10 cellular contexts compared by ENCODE assay signal in the genomic region with DNA sequence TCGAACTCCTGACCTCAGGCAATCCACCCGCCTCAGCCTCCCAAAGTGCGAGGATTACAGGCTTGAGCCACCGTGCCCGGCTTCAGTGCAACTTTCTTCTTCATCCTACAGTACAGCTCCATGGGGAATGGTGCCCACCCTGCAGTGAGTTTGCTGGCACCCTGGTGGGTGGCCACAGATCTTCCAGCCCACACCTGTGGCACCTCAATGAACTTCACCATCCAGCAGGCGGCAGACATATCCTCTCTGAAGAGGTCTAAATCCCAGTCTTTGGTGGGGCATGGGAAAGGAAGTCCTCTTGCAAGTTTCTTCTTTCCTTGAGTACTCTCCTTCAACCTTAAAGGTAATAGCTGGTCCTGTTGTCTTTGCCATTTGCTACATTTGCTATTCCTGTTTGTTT. TPM values are rescaled to one million over a fixed set of nuclear protein-coding genes. Genes with fewer than 3 reads are reported as not detected.
A peak's percentile ranks its signal among the peaks of the same experiment; 100 is the strongest.
DNase-seq lines count a peak whose midpoint lies in the region; ATAC-seq and TF ChIP-seq lines count a peak whose summit lies in the region.
"Had no signal": no experiment of that assay in that cellular context is flagged by ENCODE, and none has a peak within 500 bp of the region (broad histone marks: within the 10 kb centered on the region; RNA-seq: fewer than 3 reads in every experiment).

No MANE protein-coding gene starts in this region.

- H3K23me2 ChIP-seq in H9 (ENCODE audit: insufficient read length, low read depth, low read length, poor library complexity, severe bottlenecking): no peaks in the 10 kb centered on the region

- no peak overlapping the region for H3K4me2 ChIP-seq in H9 (ENCODE audit: insufficient read depth, insufficient read length, low read length)

- no peak overlapping the region for H3K9ac ChIP-seq in H9 (ENCODE audit: extremely low read depth, insufficient read length, low read length)

- H4K5ac ChIP-seq in H9 (ENCODE audit: insufficient read length, low read depth, low read length): no peak overlapping the region

- no peak overlapping the region for H2BK5ac ChIP-seq in H9 (ENCODE audit: insufficient read length, low read length)

- no peak for TF ChIP-seq POLR2A in uterus (IDR thresholded peaks at IDR 0.05)

- no peak overlapping the region for H4K8ac ChIP-seq in H9 (replicated peaks; ENCODE audit: insufficient read length, low read depth, low read length)

- H2AK5ac ChIP-seq in H9 (ENCODE audit: insufficient read length, low read length): no peak overlapping the region

- H3K4ac ChIP-seq in H9 (ENCODE audit: low read depth, low read length): no peak overlapping the region

- no peak overlapping the region for H4K91ac ChIP-seq in H9 (ENCODE audit: insufficient read length, low read depth, low read length)

- no peak overlapping the region for H3K56ac ChIP-seq in H9 (ENCODE audit: insufficient read length, low read depth, low read length)

- H3K36me3 ChIP-seq in Caco-2 (ENCODE audit: control insufficient read depth, insufficient read depth, low read length) (no peaks in the 10 kb centered on the region), uterus (no peaks in the 10 kb centered on the region)
- H3K36me3 ChIP-seq: gastrocnemius medialis had no signal

- TF ChIP-seq CTCF in Caco-2 (IDR thresholded peaks at IDR 0.05; ENCODE audit: insufficient read depth in 1 of 2, low read depth in 1 of 2, low read length in 1 of 2, severe bottlenecking in 1 of 2, unreplicated experiment in 1 of 2) (no peak), H9 (conservative IDR thresholded peaks at IDR 0.05) (peak; percentile 31; the same call in 2 of the 3 replicates), uterus (IDR thresholded peaks at IDR 0.05) (no peak)
- TF ChIP-seq CTCF in activated CD8-positive, alpha-beta T cell treated with anti-CD3 and anti-CD28 coated beads for 36 hours (IDR thresholded peaks at IDR 0.05): no peak

- no TSS peak for BruUV-seq in Caco-2 (replicated peaks; lab: Mats Ljungman, UMichigan)

- POLR2A ChIA-PET in Caco-2 (lab: Charles Lee): interaction anchor here (0.6 kb wide), 1 partner anchor 289 kb away, joined by 3 read pairs; no protein-coding TSS in a partner anchor
- POLR2A ChIA-PET in activated CD8-positive, alpha-beta T cell treated with anti-CD3 and anti-CD28 coated beads for 36 hours (lab: Charles Lee): interaction anchor here (1.5 kb wide), 1 partner anchor 18 kb away, joined by 7 read pairs; a partner anchor contains a TSS

- H3K4me1 ChIP-seq in Caco-2: no peaks in the 10 kb centered on the region
- H3K4me1 ChIP-seq in H9 (ENCODE audit: insufficient read depth, low read length): no peaks in the 10 kb centered on the region
- no peaks in the 10 kb centered on the region for H3K4me1 ChIP-seq in uterus

- H3K4me3 Mint-ChIP-seq in Caco-2 (ENCODE audit: unreplicated experiment) (peak overlapping the region; percentile 65), H9 (peak overlapping the region; percentile 70 to 74; a peak in 4 of 5 replicates), memory B cell (peak overlapping the region; percentile 85)
- H3K4me3 Mint-ChIP-seq in activated CD8-positive, alpha-beta T cell treated with anti-CD3 and anti-CD28 coated beads for 36 hours: peak overlapping the region; percentile 67

- H3K27me3 Mint-ChIP-seq in Caco-2 (ENCODE audit: insufficient read depth, unreplicated experiment) (no peaks in the 10 kb centered on the region), H9 (ENCODE audit: low read depth) (no peaks in the 10 kb centered on the region), memory B cell (peaks cover 7% of the 10 kb centered on the region)
- peaks cover 5% of the 10 kb centered on the region for H3K27me3 Mint-ChIP-seq in activated CD8-positive, alpha-beta T cell treated with anti-CD3 and anti-CD28 coated beads for 36 hours

- H3K36me3 Mint-ChIP-seq in Caco-2 (ENCODE audit: insufficient read depth, unreplicated experiment) (no peaks in the 10 kb centered on the region), H9 (ENCODE audit: insufficient read depth in 1 of 3, low read depth in 3 of 3) (no peaks in the 10 kb centered on the region), memory B cell (no peaks in the 10 kb centered on the region)
- H3K36me3 Mint-ChIP-seq in activated CD8-positive, alpha-beta T cell treated with anti-CD3 and anti-CD28 coated beads for 36 hours (ENCODE audit: low read depth): no peaks in the 10 kb centered on the region

- no peak overlapping the region for H3T11ph ChIP-seq in H9 (ENCODE audit: low read length)

- no peak overlapping the region for H2AFZ ChIP-seq in H9 (ENCODE audit: low read length)

- no CpG with 5 or more reads among the region's 6 CpGs for WGBS in H9 (ENCODE audit: extremely low coverage, insufficient read length, low lambda C conversion rate)

- no peak overlapping the region for H2BK20ac ChIP-seq in H9 (ENCODE audit: low read depth, low read length, poor library complexity, severe bottlenecking)

- H3K14ac ChIP-seq in H9 (ENCODE audit: insufficient read depth, low read length): no peak overlapping the region

- H2BK15ac ChIP-seq in H9 (ENCODE audit: low read depth, low read length): no peak overlapping the region

- H3K23ac ChIP-seq in H9 (ENCODE audit: insufficient read length, low read depth, low read length): no peak overlapping the region

- peak overlapping the region; percentile 44 for H3K18ac ChIP-seq in H9 (ENCODE audit: insufficient read length, low read depth, low read length)

- H3K27ac Mint-ChIP-seq in Caco-2 (ENCODE audit: unreplicated experiment): no peak overlapping the region
- no peak overlapping the region for H3K27ac Mint-ChIP-seq in H9
- H3K27ac Mint-ChIP-seq in activated CD8-positive, alpha-beta T cell treated with anti-CD3 and anti-CD28 coated beads for 36 hours: no peak overlapping the region
- peak overlapping the region; percentile 10 for H3K27ac Mint-ChIP-seq in memory B cell

- intact Hi-C loops in Caco-2 (cut with micrococcal nuclease; ENCODE audit: unreplicated experiment) (loop anchor here (10.0 kb wide), 1 partner anchor 94 kb away; no protein-coding TSS in a partner anchor), posterior cingulate gyrus (cut with DNase I) (loop anchor here (2.0 to 10.0 kb wide), 2 partner anchors 104 to 252 kb away; no protein-coding TSS in a partner anchor), uterus (cut with DNase I; ENCODE audit: low total_unique reads) (no loop called here)
- intact Hi-C loops in activated CD8-positive, alpha-beta T cell treated with anti-CD3 and anti-CD28 coated beads for 36 hours (cut with micrococcal nuclease): no loop called here

- no peak overlapping the region for H2BK120ac ChIP-seq in H9 (ENCODE audit: low read depth, low read length, poor library complexity, severe bottlenecking)

- H3K9me3 Mint-ChIP-seq in Caco-2 (ENCODE audit: unreplicated experiment) (no peaks in the 10 kb centered on the region), H9 (no peaks in the 10 kb centered on the region), memory B cell (no peaks in the 10 kb centered on the region)
- H3K9me3 Mint-ChIP-seq in activated CD8-positive, alpha-beta T cell treated with anti-CD3 and anti-CD28 coated beads for 36 hours: no peaks in the 10 kb centered on the region

- H3K27me3 ChIP-seq in Caco-2 (replicated peaks; ENCODE audit: control insufficient read depth, insufficient read depth, low read length) (no peaks in the 10 kb centered on the region), H9 (ENCODE audit: insufficient read depth, low read length) (no peaks in the 10 kb centered on the region), uterus (no peaks in the 10 kb centered on the region)
- H3K27me3 ChIP-seq: gastrocnemius medialis had no signal

- H3K27ac ChIP-seq in H9 (ENCODE audit: insufficient read length, low read depth, low read length) (no peak overlapping the region), uterus (no peak overlapping the region)

- no peaks in the 10 kb centered on the region for H3K79me2 ChIP-seq in H9 (ENCODE audit: insufficient read depth, low read length)

- DNase-seq in Caco-2 (no peak), H9 (peak; percentile 43), memory B cell (ENCODE audit: low spot score in 2 of 2) (no peak), hepatic stellate cell (ENCODE audit: low spot score) (no peak), posterior cingulate gyrus (no peak), uterus (no peak), cerebellum (ENCODE audit: low spot score) (no peak)
- DNase-seq in activated CD8-positive, alpha-beta T cell treated with anti-CD3 and anti-CD28 coated beads for 36 hours: no peak

- H3K9me3 ChIP-seq in Caco-2 (no peaks in the 10 kb centered on the region), H9 (ENCODE audit: control insufficient read depth, low read depth, low read length) (no peaks in the 10 kb centered on the region), uterus (no peaks in the 10 kb centered on the region)
- H3K9me3 ChIP-seq: gastrocnemius medialis, mucosa of descending colon had no signal

- no peak overlapping the region for H3K4me3 ChIP-seq in Caco-2 (ENCODE audit: low read depth, low read length)
- H3K4me3 ChIP-seq in uterus: no peak overlapping the region
- H3K4me3 ChIP-seq: mucosa of descending colon had no signal

- H3K4me1 Mint-ChIP-seq in Caco-2 (ENCODE audit: low read depth, unreplicated experiment) (peaks cover 6% of the 10 kb centered on the region), H9 (peaks cover 0 to 5% of the 10 kb centered on the region in 2 experiments), memory B cell (peaks cover 6% of the 10 kb centered on the region)
- H3K4me1 Mint-ChIP-seq in activated CD8-positive, alpha-beta T cell treated with anti-CD3 and anti-CD28 coated beads for 36 hours (ENCODE audit: low read depth): peaks cover 2% of the 10 kb centered on the region

- no peaks in the 10 kb centered on the region for H3K79me1 ChIP-seq in H9 (ENCODE audit: insufficient read depth, low read depth, low read length, poor library complexity, severe bottlenecking)

- H2BK12ac ChIP-seq in H9 (ENCODE audit: insufficient read length, low read depth, low read length): no peak overlapping the region

- CTCF ChIA-PET in Caco-2 (lab: Charles Lee): interaction anchor here (0.6 to 1.2 kb wide), 17 partner anchors 15 to 1705 kb away, joined by 3 to 9 read pairs (median 5); no protein-coding TSS in a partner anchor
- CTCF ChIA-PET in activated CD8-positive, alpha-beta T cell treated with anti-CD3 and anti-CD28 coated beads for 36 hours (lab: Charles Lee): interaction anchor here (0.8 to 3.6 kb wide), 27 partner anchors 10 to 354 kb away, joined by 3 to 33 read pairs (median 4); a partner anchor contains a TSS

- no peaks in the 10 kb centered on the region for H4K20me1 ChIP-seq in H9 (ENCODE audit: control insufficient read depth, insufficient read depth, insufficient read length)

- ATAC-seq in activated CD8-positive, alpha-beta T cell treated with anti-CD3 and anti-CD28 coated beads for 36 hours: no peak
- no peak for ATAC-seq in memory B cell (ENCODE audit: low read depth)

RNA-seq across cellular contexts. Expression of a gene that starts 18.1 kb away (rescaled TPM):
- total RNA-seq in Caco-2 (2022) (3.2 and 3.7 TPM in 2 replicates), H9 (2021) (11.1 and 11.3 TPM in 2 replicates), uterus (10 to 100 TPM in 3 of 4 donors, 1 to 10 TPM in 1; 4.1 to 42.2 (median 17.2) TPM), cerebellum (20.1 TPM)
- total RNA-seq in activated CD8-positive, alpha-beta T cell treated with anti-CD3 and anti-CD28 coated beads for 36 hours: under 1 TPM in 1 of 2 experiments, not detected in 1; 0.16 TPM

RNA-seq across cellular contexts. Expression of a gene that starts 56.3 kb away (rescaled TPM):
- total RNA-seq in Caco-2 (2022) (not detected in 2 replicates), H9 (2021) (1.6 and 1.9 TPM in 2 replicates), uterus (1 to 10 TPM in 1 of 4 donors, under 1 TPM in 1, not detected in 2; 0.06 to 3.6 TPM), cerebellum (17.5 TPM)
- not detected for total RNA-seq in activated CD8-positive, alpha-beta T cell treated with anti-CD3 and anti-CD28 coated beads for 36 hours
- total RNA-seq: gastrocnemius medialis had no signal

Comparison
In these comparisons a context has a peak if more than half of its experiments do, and no peak if none do; other contexts are left out.
1. intact Hi-C loops: an anchor here in Caco-2 (10.0 kb wide) and posterior cingulate gyrus (2.0 to 10.0 kb wide); none called in activated CD8-positive, alpha-beta T cell treated with anti-CD3 and anti-CD28 coated beads for 36 hours and uterus.